In the genomic region with DNA sequence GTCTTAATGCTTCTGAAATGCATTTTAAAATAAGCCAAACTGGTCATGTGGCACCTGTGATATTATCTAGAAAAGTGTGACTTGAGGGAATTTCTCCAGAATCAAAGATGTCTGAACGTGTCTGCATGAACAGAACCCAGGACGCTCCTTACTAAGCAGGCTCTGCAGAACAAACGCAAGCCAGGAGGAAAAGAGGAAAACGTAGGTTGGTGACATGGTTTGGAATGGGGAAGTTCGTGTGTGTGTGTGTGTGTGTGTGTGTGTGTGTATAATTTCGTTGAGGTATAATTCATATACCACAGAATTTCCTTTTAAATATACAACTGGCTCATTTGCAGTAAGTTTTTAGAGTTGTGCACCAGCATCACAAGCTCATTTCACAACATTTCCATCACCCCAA, we compare ENCODE assay signal across 19 cellular contexts.
"Had no signal": no experiment of that assay in that cellular context is flagged by ENCODE, and none has a peak within 500 bp of the region (broad histone marks: within the 10 kb centered on the region; RNA-seq: fewer than 3 reads in every experiment).

No MANE protein-coding gene starts in this region.

- DNase-seq: activated CD4-positive, alpha-beta T cell treated with anti-CD3 and anti-CD28 coated beads, Interleukin-2, amount 50 U/mL, for 48 hours; activated CD4-positive, CD25-positive, alpha-beta regulatory T cell treated with anti-CD3 and anti-CD28 coated beads, Interleukin-2, amount 50 U/mL, for 72 hours; activated naive CD4-positive, alpha-beta T cell treated with Interleukin-2 at 50 U/mL for 16 hours; activated naive CD8-positive, alpha-beta T cell treated with anti-CD3 and anti-CD28 coated beads, Interleukin-2, amount 50 U/mL, for 24 hours; aorta; erythroblast; hippocampal formation; kidney; left ventricle myocardium superior; right cardiac atrium; stimulated activated CD4-positive, alpha-beta T cell treated with anti-CD3 and anti-CD28 coated beads, Interleukin-4, amount 100 ng/mL, for 24 hours; stimulated activated naive CD4-positive, alpha-beta T cell; T-cell; T-helper 9 cell; transverse colon had no signal

- H3K4me3 ChIP-seq: prostate gland, skin epidermis, transverse colon had no signal

- H3K36me3 Mint-ChIP-seq: natural killer cell treated with Interleukin-12 subunit alpha and Interleukin-12 subunit beta and Interleukin-15 and Interleukin-18, amount 100 ng/mL, for 72 hours; T-cell had no signal

- H3K36me3 ChIP-seq: prostate gland, transverse colon had no signal

- ATAC-seq: activated naive CD8-positive, alpha-beta T cell treated with anti-CD3 and anti-CD28 coated beads, Interleukin-2, amount 50 U/mL, for 24 hours; activated T-helper 17 cell treated with anti-CD3 and anti-CD28 coated beads, Interleukin-2, amount 50 U/mL, for 72 hours; left ventricle myocardium superior; natural killer cell treated with Interleukin-12 subunit alpha and Interleukin-12 subunit beta and Interleukin-15 and Interleukin-18, amount 100 ng/mL, for 72 hours; right cardiac atrium; T-cell had no signal

- H3K27me3 ChIP-seq: transverse colon had no signal

- H3K4me3 Mint-ChIP-seq: activated naive CD8-positive, alpha-beta T cell treated with anti-CD3 and anti-CD28 coated beads, Interleukin-2, amount 50 U/mL, for 24 hours; activated T-helper 17 cell treated with anti-CD3 and anti-CD28 coated beads, Interleukin-2, amount 50 U/mL, for 72 hours; natural killer cell treated with Interleukin-12 subunit alpha and Interleukin-12 subunit beta and Interleukin-15 and Interleukin-18, amount 100 ng/mL, for 72 hours; T-cell had no signal

- H3K27ac Mint-ChIP-seq: activated naive CD8-positive, alpha-beta T cell treated with anti-CD3 and anti-CD28 coated beads, Interleukin-2, amount 50 U/mL, for 24 hours; activated T-helper 17 cell treated with anti-CD3 and anti-CD28 coated beads, Interleukin-2, amount 50 U/mL, for 72 hours; natural killer cell treated with Interleukin-12 subunit alpha and Interleukin-12 subunit beta and Interleukin-15 and Interleukin-18, amount 100 ng/mL, for 72 hours; T-cell had no signal

- H3K4me1 ChIP-seq: prostate gland, transverse colon had no signal

- H3K9me3 Mint-ChIP-seq: activated naive CD8-positive, alpha-beta T cell treated with anti-CD3 and anti-CD28 coated beads, Interleukin-2, amount 50 U/mL, for 24 hours; activated T-helper 17 cell treated with anti-CD3 and anti-CD28 coated beads, Interleukin-2, amount 50 U/mL, for 72 hours; natural killer cell treated with Interleukin-12 subunit alpha and Interleukin-12 subunit beta and Interleukin-15 and Interleukin-18, amount 100 ng/mL, for 72 hours had no signal

- H3K4me1 Mint-ChIP-seq: activated naive CD8-positive, alpha-beta T cell treated with anti-CD3 and anti-CD28 coated beads, Interleukin-2, amount 50 U/mL, for 24 hours; activated T-helper 17 cell treated with anti-CD3 and anti-CD28 coated beads, Interleukin-2, amount 50 U/mL, for 72 hours; T-cell had no signal

- H3K9me3 ChIP-seq: prostate gland, transverse colon had no signal

- H3K27ac ChIP-seq: transverse colon had no signal
